In the genomic region with DNA sequence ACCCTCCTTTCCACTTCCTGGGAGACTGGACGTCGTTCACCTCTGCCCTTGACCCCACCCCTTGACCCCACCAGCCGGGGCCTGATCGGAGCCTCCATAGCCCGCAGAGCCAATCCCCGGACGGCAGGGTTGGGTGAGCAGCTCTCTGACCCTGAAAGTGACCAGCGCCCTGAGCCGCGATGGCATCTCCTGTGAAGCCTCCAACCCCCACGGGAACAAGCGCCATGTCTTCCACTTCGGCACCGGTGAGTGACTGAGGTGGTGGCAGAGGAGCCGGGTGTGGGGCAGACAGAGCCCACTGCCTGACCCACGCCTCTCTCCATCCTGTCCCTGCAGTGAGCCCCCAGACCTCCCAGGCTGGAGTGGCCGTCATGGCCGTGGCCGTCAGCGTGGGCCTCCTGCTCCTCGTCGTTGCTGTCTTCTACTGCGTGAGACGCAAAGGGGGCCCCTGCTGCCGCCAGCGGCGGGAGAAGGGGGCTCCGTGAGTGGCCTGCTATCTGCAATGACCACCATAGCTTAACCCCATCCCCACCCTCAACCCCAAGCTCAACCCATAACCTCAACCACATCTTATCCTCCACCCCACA, we compare ENCODE assay signal across 22 cellular contexts. TPM values are rescaled to one million over a fixed set of nuclear protein-coding genes. Genes with fewer than 3 reads are reported as not detected.
DNase-seq lines count a peak whose midpoint lies in the region; ATAC-seq and TF ChIP-seq lines count a peak whose summit lies in the region.
"Had no signal": no experiment of that assay in that cellular context is flagged by ENCODE, and none has a peak within 500 bp of the region (broad histone marks: within the 10 kb centered on the region; RNA-seq: fewer than 3 reads in every experiment).

No MANE protein-coding gene starts in this region.

- H3K27me3 ChIP-seq in CD4-positive, CD25-positive, alpha-beta regulatory T cell (ENCODE audit: control insufficient read depth, insufficient read depth, low read length), result no peaks in the 10 kb centered on the region
- H3K27me3 ChIP-seq in HCT116 (ENCODE audit: insufficient read depth, low read length) (no peaks in the 10 kb centered on the region), ascending aorta (no peaks in the 10 kb centered on the region), osteoblast (ENCODE audit: insufficient read depth, low read length) (peaks cover 5% of the 10 kb centered on the region)
- H3K27me3 ChIP-seq: BE2C; BLaER1 treated with 17β-estradiol and CSF1 and Interleukin-3, amounts not matched to agents 10 nM and 100 nM had no signal

- H3K9me3 ChIP-seq in CD4-positive, CD25-positive, alpha-beta regulatory T cell (ENCODE audit: control insufficient read depth in 2 of 2, low read length in 2 of 2), result no peaks in the 10 kb centered on the region
- H3K9me3 ChIP-seq in HCT116 (ENCODE audit: control insufficient read depth in 1 of 2, insufficient read depth in 1 of 2, low read depth in 1 of 2, low read length in 2 of 2) (no peaks in the 10 kb centered on the region), ascending aorta (no peaks in the 10 kb centered on the region), osteoblast (ENCODE audit: low read depth, low read length) (no peaks in the 10 kb centered on the region)
- H3K9me3 ChIP-seq: A549; BE2C; BLaER1 treated with 17β-estradiol and CSF1 and Interleukin-3, amounts not matched to agents 10 nM and 100 nM had no signal

- CTCF ChIA-PET in HCT116 (lab: Charles Lee), result no interaction called here

- no peak overlapping the region for H3K4me3 ChIP-seq in CD4-positive, CD25-positive, alpha-beta regulatory T cell (ENCODE audit: low read depth, low read length)
- H3K4me3 ChIP-seq in HCT116 (replicated peaks in 1 of 2; ENCODE audit: low read depth in 1 of 2, low read length in 2 of 2) (no peak overlapping the region), ascending aorta (no peak overlapping the region), osteoblast (ENCODE audit: insufficient read depth, low read length) (no peak overlapping the region)
- H3K4me3 ChIP-seq: A549; BLaER1 treated with 17β-estradiol and CSF1 and Interleukin-3, amounts not matched to agents 10 nM and 100 nM had no signal

- TF ChIP-seq POLR2A in HCT116 (IDR thresholded peaks at IDR 0.05; ENCODE audit: borderline replicate concordance, extremely low read depth, insufficient read depth, insufficient read length), result no peak

- H3K27ac ChIP-seq in CD4-positive, CD25-positive, alpha-beta regulatory T cell (ENCODE audit: insufficient read depth, low read length, poor library complexity, severe bottlenecking), result no peak overlapping the region
- H3K27ac ChIP-seq in HCT116 (ENCODE audit: low read depth, low read length) (no peak overlapping the region), ascending aorta (peak overlapping the region; percentile 82 to 87), osteoblast (ENCODE audit: low read depth, low read length) (no peak overlapping the region)
- H3K27ac ChIP-seq: A549; BLaER1 treated with 17β-estradiol and CSF1 and Interleukin-3, amounts not matched to agents 10 nM and 100 nM had no signal

- no peak for TF ChIP-seq CTCF in HCT116 (IDR thresholded peaks at IDR 0.05 in 2 of 3, conservative IDR thresholded peaks at IDR 0.05 in 1 of 3; ENCODE audit: borderline replicate concordance in 1 of 3, insufficient read depth in 1 of 3, low read depth in 2 of 3, low read length in 2 of 3)
- TF ChIP-seq CTCF in ascending aorta (IDR thresholded peaks at IDR 0.05), result no peak
- no peak for TF ChIP-seq CTCF in osteoblast (IDR thresholded peaks at IDR 0.05; ENCODE audit: extremely low read depth, low read depth, low read length)

- no peak overlapping the region for H3K4me2 ChIP-seq in HCT116 (ENCODE audit: low read length)
- no peak overlapping the region for H3K4me2 ChIP-seq in osteoblast (ENCODE audit: insufficient read depth, low read length)
- H3K4me2 ChIP-seq: A549; BLaER1 treated with 17β-estradiol and CSF1 and Interleukin-3, amounts not matched to agents 10 nM and 100 nM had no signal

- no peak for ATAC-seq in CD4-positive, CD25-positive, alpha-beta regulatory T cell (ENCODE audit: low read depth in 2 of 2)
- ATAC-seq in HCT116 (no peak), GM21515 (IDR thresholded peaks at IDR 0.05; ENCODE audit: unreplicated experiment) (no peak)
- ATAC-seq: A549 had no signal

- H3K9me3 Mint-ChIP-seq in CD4-positive, CD25-positive, alpha-beta regulatory T cell, result peaks cover 0 to 2% (median 0%) of the 10 kb centered on the region in 7 donors
- H3K9me3 Mint-ChIP-seq: CD14-positive monocyte; CD4-positive, alpha-beta memory T cell; HFFc6 had no signal

- no peaks in the 10 kb centered on the region for H3K36me3 Mint-ChIP-seq in CD4-positive, CD25-positive, alpha-beta regulatory T cell
- H3K36me3 Mint-ChIP-seq: CD14-positive monocyte; CD4-positive, alpha-beta memory T cell had no signal

- POLR2A ChIA-PET in HCT116 (lab: Charles Lee), result interaction anchor here (1.1 kb wide), 1 partner anchor 10 kb away, joined by 3 read pairs; no protein-coding TSS in a partner anchor

- H3K79me2 ChIP-seq in HCT116 (ENCODE audit: insufficient read depth, low read length) (no peaks in the 10 kb centered on the region), osteoblast (ENCODE audit: insufficient read depth, low read length) (no peaks in the 10 kb centered on the region)

- no peaks in the 10 kb centered on the region for H3K9me2 ChIP-seq in HCT116 (ENCODE audit: insufficient read depth)

- H4K20me1 ChIP-seq in HCT116 (ENCODE audit: insufficient read depth) (no peaks in the 10 kb centered on the region), osteoblast (ENCODE audit: insufficient read depth, low read length) (no peaks in the 10 kb centered on the region)
- H4K20me1 ChIP-seq: BLaER1 treated with 17β-estradiol and CSF1 and Interleukin-3, amounts not matched to agents 10 nM and 100 nM had no signal

- DNase-seq in CD4-positive, CD25-positive, alpha-beta regulatory T cell, result no peak
- DNase-seq in HCT116 (ENCODE audit: low read depth, low spot score), result no peak
- DNase-seq in ascending aorta (ENCODE audit: low spot score in 2 of 2), result no peak
- peak; percentile 38 for DNase-seq in osteoblast (ENCODE audit: insufficient read length, low spot score, missing footprints)
- DNase-seq in stimulated activated naive CD4-positive, alpha-beta T cell treated with Interleukin-2 at 50 U/mL for 16 hours (lab: John Stamatoyannopoulos, UW), result no peak
- DNase-seq in activated naive CD4-positive, alpha-beta T cell treated with anti-CD3 and anti-CD28 coated beads, Interleukin-2, amount 50 U/mL, for 16 hours, result no peak
- DNase-seq: 8988T; ACHN; AML-193; BE2C; Calu3; CD4-positive, alpha-beta memory T cell; COR-L47; DMS153; DND-41; GOT3; HCEC 1CT; HFFc6 had no signal

- H2AFZ ChIP-seq in HCT116 (ENCODE audit: low read depth, low read length, poor library complexity, severe bottlenecking) (no peak overlapping the region), osteoblast (ENCODE audit: low read length) (no peak overlapping the region)

- H3K36me3 ChIP-seq in CD4-positive, CD25-positive, alpha-beta regulatory T cell (ENCODE audit: control insufficient read depth, insufficient read depth, low read length), result no peaks in the 10 kb centered on the region
- H3K36me3 ChIP-seq in HCT116 (ENCODE audit: control insufficient read depth in 1 of 2, insufficient read depth in 2 of 2, low read length in 2 of 2) (peaks cover 0 to 4% of the 10 kb centered on the region in 2 experiments; a peak in 3 of 4 replicates), ascending aorta (peaks cover 23 to 36% of the 10 kb centered on the region in 2 donors), osteoblast (ENCODE audit: insufficient read depth, low read length) (no peaks in the 10 kb centered on the region)
- H3K36me3 ChIP-seq: BE2C; BLaER1 treated with 17β-estradiol and CSF1 and Interleukin-3, amounts not matched to agents 10 nM and 100 nM had no signal

- H3K4me3 Mint-ChIP-seq in CD4-positive, CD25-positive, alpha-beta regulatory T cell, result no peak overlapping the region
- H3K4me3 Mint-ChIP-seq: CD14-positive monocyte; CD4-positive, alpha-beta memory T cell; HFFc6 had no signal

- BruUV-seq in HCT116 (replicated peaks; lab: Mats Ljungman, UMichigan), result TSS peak; percentile 52

- RAD21 ChIA-PET in HCT116 (lab: Charles Lee; ENCODE audit: low non-redundant PET in 1 of 2, low total read pairs in 2 of 2, uncharacterized antibody in 2 of 2, unreplicated experiment in 2 of 2), result no interaction called here

- no peak overlapping the region for H3K9ac ChIP-seq in HCT116 (ENCODE audit: low read length)
- H3K9ac ChIP-seq: BLaER1 treated with 17β-estradiol and CSF1 and Interleukin-3, amounts not matched to agents 10 nM and 100 nM had no signal

- peak overlapping the region in 2 of 3 donors; percentile 67 to 85 for H3K27ac Mint-ChIP-seq in CD4-positive, CD25-positive, alpha-beta regulatory T cell
- H3K27ac Mint-ChIP-seq: CD4-positive, alpha-beta memory T cell; HFFc6 had no signal

- no peaks in the 10 kb centered on the region for H3K4me1 ChIP-seq in CD4-positive, CD25-positive, alpha-beta regulatory T cell (ENCODE audit: control insufficient read depth, insufficient read depth, low read length, poor library complexity, severe bottlenecking)
- no peaks in the 10 kb centered on the region for H3K4me1 ChIP-seq in HCT116 (ENCODE audit: control insufficient read depth in 1 of 2, insufficient read depth in 2 of 2, low read length in 2 of 2)
- peaks cover 0 to 18% of the 10 kb centered on the region in 2 donors for H3K4me1 ChIP-seq in ascending aorta
- no peaks in the 10 kb centered on the region for H3K4me1 ChIP-seq in osteoblast (ENCODE audit: insufficient read depth, low read length)
- H3K4me1 ChIP-seq: BE2C had no signal

- intact Hi-C loops in HCT116 (cut with micrococcal nuclease), result no loop called here
- intact Hi-C loops in ascending aorta (cut with DNase I), result no loop called here

- no peak for TF ChIP-seq RAD21 in HCT116 (IDR thresholded peaks at IDR 0.05; ENCODE audit: low read depth)

- H3K4me1 Mint-ChIP-seq in CD4-positive, CD25-positive, alpha-beta regulatory T cell, result no peaks in the 10 kb centered on the region
- H3K4me1 Mint-ChIP-seq: CD14-positive monocyte; CD4-positive, alpha-beta memory T cell had no signal

- H3K27me3 Mint-ChIP-seq in CD4-positive, CD25-positive, alpha-beta regulatory T cell, result peaks cover 10% of the 10 kb centered on the region

TF ChIP-seq in HCT116, 20 proteins besides CTCF, POLR2A, EP300 and RAD21 (continues in another document):
- no peak for TF ChIP-seq ZNF274 (IDR thresholded peaks at IDR 0.05; ENCODE audit: low read depth, low read length)

RNA-seq across cellular contexts. Expression of a gene that starts 10.4 kb away (rescaled TPM):
- not detected for total RNA-seq in CD4-positive, CD25-positive, alpha-beta regulatory T cell
- not detected for polyA plus RNA-seq in CD4-positive, CD25-positive, alpha-beta regulatory T cell
- 78.7 TPM for total RNA-seq in HCT116 (2021; ENCODE audit: unreplicated experiment)
- polyA plus RNA-seq in HCT116 (2012), result 64.0 and 72.3 TPM in 2 replicates
- total RNA-seq in ascending aorta, result 832 TPM
- 4.3 and 4.4 TPM in 2 replicates for total RNA-seq in osteoblast
- total RNA-seq: CD4-positive, alpha-beta memory T cell had no signal
- polyA plus RNA-seq: CD14-positive monocyte; CD4-positive, alpha-beta memory T cell had no signal

RNA-seq across cellular contexts. Expression of a gene that starts 26.8 kb away (rescaled TPM):
- total RNA-seq in CD4-positive, CD25-positive, alpha-beta regulatory T cell, result 1.1 TPM
- not detected for polyA plus RNA-seq in CD4-positive, CD25-positive, alpha-beta regulatory T cell
- 96.3 TPM for total RNA-seq in HCT116 (2021; ENCODE audit: unreplicated experiment)
- 130 and 166 TPM in 2 replicates for polyA plus RNA-seq in HCT116 (2012)
- total RNA-seq in ascending aorta, result 125 TPM
- 38.9 and 46.0 TPM in 2 replicates for total RNA-seq in osteoblast

RNA-seq across cellular contexts. Expression of a gene that starts 41.6 kb away (rescaled TPM):
- total RNA-seq in CD4-positive, CD25-positive, alpha-beta regulatory T cell, result not detected
- polyA plus RNA-seq in CD4-positive, CD25-positive, alpha-beta regulatory T cell, result not detected
- total RNA-seq in HCT116 (2021; ENCODE audit: unreplicated experiment) (54.3 TPM), ascending aorta (not detected), osteoblast (not detected in 2 replicates)
- 54.5 and 58.3 TPM in 2 replicates for polyA plus RNA-seq in HCT116 (2012)
- total RNA-seq: CD4-positive, alpha-beta memory T cell; HFFc6 had no signal
- polyA plus RNA-seq: A549; CD14-positive monocyte; CD4-positive, alpha-beta memory T cell had no signal

Comparison
In these comparisons a context has a peak if more than half of its experiments do, and no peak if none do; other contexts are left out.
1. H3K27ac ChIP-seq: peak in ascending aorta (2 of 2); none in CD4-positive, CD25-positive, alpha-beta regulatory T cell (single experiment), HCT116 (single experiment) and osteoblast (single experiment).
2. RNA of a gene that starts 10.4 kb away (total RNA-seq): 832 TPM in ascending aorta (single experiment) and 78.7 TPM in HCT116 (single experiment); 4.3 to 4.4 TPM in osteoblast and not detected in CD4-positive, CD25-positive, alpha-beta regulatory T cell (single experiment); every median in the first group is over 10 times any median in the second.
3. RNA of a gene that starts 26.8 kb away (total RNA-seq): 125 TPM in ascending aorta (single experiment), 96.3 TPM in HCT116 (single experiment) and 38.9 to 46.0 TPM in osteoblast; 1.1 TPM in CD4-positive, CD25-positive, alpha-beta regulatory T cell (single experiment); every median in the first group is over 10 times any median in the second.
4. RNA of a gene that starts 41.6 kb away (total RNA-seq): 54.3 TPM in HCT116 (single experiment); not detected in CD4-positive, CD25-positive, alpha-beta regulatory T cell (single experiment), not detected in ascending aorta (single experiment) and not detected in osteoblast; every median in the first group is over 10 times any median in the second.